Comparison of ENCODE assay signal across 18 cellular contexts in genomic region chr20:34978092-34978744, GRCh38. TPM values are rescaled to one million over a fixed set of nuclear protein-coding genes. Genes with fewer than 3 reads are reported as not detected.
DNase-seq lines count a peak whose midpoint lies in the region; ATAC-seq, FAIRE-seq and TF ChIP-seq lines count a peak whose summit lies in the region.
"Had no signal": no experiment of that assay in that cellular context is flagged by ENCODE, and none has a peak within 500 bp of the region (broad histone marks: within the 10 kb centered on the region; RNA-seq: fewer than 3 reads in every experiment).

No MANE protein-coding gene starts in this region.

- H3K79me2 ChIP-seq in K562 (ENCODE audit: control insufficient read depth, insufficient read depth, low read length): no peaks in the 10 kb centered on the region

- CTCF ChIA-PET in K562 (lab: Yijun Ruan, JAX; ENCODE audit: low intra/inter-chr PET ratio): no interaction called here

- no TSS peak for BruUV-seq in K562 (replicated peaks; lab: Mats Ljungman, UMichigan)

- TF ChIP-seq RAD21 in K562 (CRISPR knock-in tag; conservative IDR thresholded peaks at IDR 0.05 in 1 of 2, IDR thresholded peaks at IDR 0.05 in 1 of 2): no peak

- POLR2A ChIA-PET in K562 (lab: Yijun Ruan, JAX): interaction anchor here (0.8 to 1.2 kb wide), 3 partner anchors 23 to 110 kb away, joined by 3 to 4 read pairs (median 3); no protein-coding TSS in a partner anchor

- no peak overlapping the region for H3K27ac ChIP-seq in BLaER1
- no peak overlapping the region for H3K27ac ChIP-seq in K562 (ENCODE audit: extremely low read depth, low read depth, low read length)
- H3K27ac ChIP-seq in heart right ventricle: peak overlapping the region; percentile 76 to 98 (median 88)
- H3K27ac ChIP-seq: C4-2B, PC-9 had no signal

- no peak overlapping the region for H2AFZ ChIP-seq in K562 (ENCODE audit: low read depth, low read length)
- H2AFZ ChIP-seq: PC-9 had no signal

- no peaks in the 10 kb centered on the region for H3K9me3 ChIP-seq in BLaER1
- H3K9me3 ChIP-seq in K562 (replicated peaks; ENCODE audit: control insufficient read depth, insufficient read depth, low read depth, low read length): no peaks in the 10 kb centered on the region
- no peaks in the 10 kb centered on the region for H3K9me3 ChIP-seq in heart right ventricle
- H3K9me3 ChIP-seq: Caco-2 had no signal

- DNase-seq in K562 (ENCODE audit: extremely low read depth in 1 of 4, low spot score in 3 of 4) (no peak), heart right ventricle (peak in 1 of 2 donors; percentile 44), neural crest cell (ENCODE audit: low read depth, low spot score) (no peak), amygdala (lab: John Stamatoyannopoulos, UW) (no peak), KG1 (lab: John Stamatoyannopoulos, UW) (no peak), retina (no peak)
- DNase-seq in activated CD4-positive, alpha-beta T cell treated with anti-CD3 and anti-CD28 coated beads, Interleukin-2, amount 50 U/mL, for 1 hour: no peak
- DNase-seq: Caco-2, DMS53, NCI-H1417 treated with DMSO at 0.1 percent for 48 hours, NCI-H2029 treated with DMSO at 0.1 percent for 48 hours, NCI-H526 treated with DMSO at 0.1 percent for 48 hours, PC-9, SHP77 had no signal

- WGBS in K562 (ENCODE audit: insufficient coverage, low coverage, missing lambda C conversion rate): 63% methylated on average over 10 of the region's 10 CpGs
- WGBS in heart right ventricle, 2 donors: 32 to 60% methylated on average over 10 of the region's 10 CpGs

- peak overlapping the region; percentile 53 for H3K27ac Mint-ChIP-seq in neural crest cell (ENCODE audit: unreplicated experiment)

- no peak for ATAC-seq in K562
- ATAC-seq in heart right ventricle: peak in 7 of 8 donors; percentile 21 to 61 (median 56)

- no peaks in the 10 kb centered on the region for H3K27me3 ChIP-seq in BLaER1
- H3K27me3 ChIP-seq in K562 (ENCODE audit: control insufficient read depth in 2 of 2, insufficient read depth in 2 of 2, low read length in 2 of 2): no peaks in the 10 kb centered on the region
- H3K27me3 ChIP-seq in heart right ventricle: no peaks in the 10 kb centered on the region

- H3K4me1 Mint-ChIP-seq in neural crest cell: peaks cover 23% of the 10 kb centered on the region

- no peak for TF ChIP-seq EP300 in K562 (IDR thresholded peaks at IDR 0.05; ENCODE audit: low read length)

- H3K36me3 Mint-ChIP-seq in neural crest cell (ENCODE audit: low read depth): no peaks in the 10 kb centered on the region

- intact Hi-C loops in K562 (cut with micrococcal nuclease) (no loop called here), heart right ventricle (cut with DNase I) (no loop called here)

- no peak overlapping the region for H3K4me3 ChIP-seq in BLaER1
- H3K4me3 ChIP-seq in K562: no peak overlapping the region
- peak overlapping the region; percentile 33 to 65 (median 56) for H3K4me3 ChIP-seq in heart right ventricle
- H3K4me3 ChIP-seq: PC-9 had no signal

- no peak overlapping the region for H3K4me3 Mint-ChIP-seq in neural crest cell

- FAIRE-seq in K562 (lab: Jason Lieb, UNC): no peak

- TF ChIP-seq CTCF in K562 (IDR thresholded peaks at IDR 0.05 in 2 of 3, conservative IDR thresholded peaks at IDR 0.05 in 1 of 3; ENCODE audit: insufficient read depth in 2 of 3, low read depth in 1 of 3, low read length in 3 of 3) (no peak), heart right ventricle (IDR thresholded peaks at IDR 0.05) (no peak), neural crest cell (conservative IDR thresholded peaks at IDR 0.05) (no peak)

- peaks cover 3% of the 10 kb centered on the region for H3K9me1 ChIP-seq in K562 (ENCODE audit: control insufficient read depth, insufficient read depth, low read length)

- H3K4me1 ChIP-seq in BLaER1: peaks cover 23% of the 10 kb centered on the region
- H3K4me1 ChIP-seq in K562 (replicated peaks in 1 of 2; ENCODE audit: control insufficient read depth in 2 of 2, insufficient read depth in 2 of 2, low read length in 2 of 2): peaks cover 30% of the 10 kb centered on the region in 2 experiments; a peak in 4 of 5 replicates
- H3K4me1 ChIP-seq in heart right ventricle: peaks cover 3 to 42% (median 12%) of the 10 kb centered on the region in 9 donors

- peaks cover 10% of the 10 kb centered on the region for H3K27me3 Mint-ChIP-seq in neural crest cell (ENCODE audit: low read depth)

- H4K20me1 ChIP-seq in BLaER1 (no peaks in the 10 kb centered on the region), K562 (replicated peaks; ENCODE audit: control insufficient read depth, insufficient read depth, low read length) (no peaks in the 10 kb centered on the region)

- H3K9me3 Mint-ChIP-seq in neural crest cell: no peaks in the 10 kb centered on the region

- no peak for TF ChIP-seq POLR2A in K562 (conservative IDR thresholded peaks at IDR 0.05)

- in situ Hi-C loops in K562 (cut with MboI): no loop called here

- peak overlapping the region; percentile 57 for H3K4me2 ChIP-seq in BLaER1
- H3K4me2 ChIP-seq in K562 (ENCODE audit: insufficient read depth, low read length): no peak overlapping the region
- H3K4me2 ChIP-seq: PC-9 had no signal

- H3K36me3 ChIP-seq in BLaER1: no peaks in the 10 kb centered on the region
- H3K36me3 ChIP-seq in K562 (ENCODE audit: control insufficient read depth, insufficient read depth, low read length): no peaks in the 10 kb centered on the region
- peaks cover 0 to 9% (median 0%) of the 10 kb centered on the region in 9 donors for H3K36me3 ChIP-seq in heart right ventricle

- H3K9ac ChIP-seq in BLaER1 (no peak overlapping the region), K562 (ENCODE audit: insufficient read depth in 1 of 2, low read depth in 2 of 2, low read length in 2 of 2) (peak overlapping the region in 1 of 2 experiments; percentile 76; a peak in 1 of 4 replicates)

TF ChIP-seq in K562, 482 proteins besides CTCF, POLR2A, EP300 and RAD21 (continues in another document):
- no peak for TF ChIP-seq RBM15 (IDR thresholded peaks at IDR 0.05; ENCODE audit: insufficient read depth, low read length)
- TF ChIP-seq PCBP2 (IDR thresholded peaks at IDR 0.05; ENCODE audit: low read depth, low read length, poor library complexity, severe bottlenecking): no peak
- no peak for TF ChIP-seq ATF7 (IDR thresholded peaks at IDR 0.05)
- TF ChIP-seq ZBTB43 (CRISPR knock-in tag; IDR thresholded peaks at IDR 0.05): no peak
- TF ChIP-seq NELFE (IDR thresholded peaks at IDR 0.05; ENCODE audit: insufficient read depth, insufficient read length): no peak

RNA-seq across cellular contexts. Expression of gene MYH7B, which starts 22.6 kb away (rescaled TPM):
- total RNA-seq in K562 (2011; cell fraction: chromatin; rRNA removed; ENCODE audit: low replicate concordance): 2.0 and 2.6 TPM in 2 replicates
- 1.2 TPM in 2 replicates for total RNA-seq in K562 (2011; cell fraction: nucleolus; rRNA removed)
- 1.3 and 1.8 TPM in 2 replicates for total RNA-seq in K562 (2011; cell fraction: nucleoplasm; rRNA removed)
- total RNA-seq in K562 (2014; rRNA removed) (0.14 TPM in 1 of 2 replicates, not detected in the other), K562 (2014; rRNA removed; fragmentation: Illumina TruSeq; extraction: Trizol) (not detected in 2 replicates), K562 (2015; rRNA removed; fragmentation: Illumina TruSeq; extraction: Trizol) (0.11 TPM in 1 of 2 replicates, not detected in the other), K562 (2021) (0.11 and 0.13 TPM in 2 replicates), heart right ventricle (100 to 1,000 TPM; 117 to 318 (median 182) TPM), neural crest cell (0.55 and 0.77 TPM in 2 replicates)
- polyA plus RNA-seq in K562 (2011; rRNA removed) (0.22 and 0.37 TPM in 2 replicates), K562 (2014; fragmentation: Illumina TruSeq; extraction: Trizol) (0.06 and 0.07 TPM in 2 replicates), K562 (2014; fragmentation: Nextera tagmentation; extraction: Ambion mirVana) (not detected), K562 (2014; rRNA removed) (0.09 and 0.34 TPM in 2 replicates), heart right ventricle (100 to 1,000 TPM in 1 of 2 donors, 10 to 100 TPM in 1; 22.1 to 962 TPM)
- 0.22 and 0.32 TPM in 2 replicates for polyA plus RNA-seq in K562 (2011; cell fraction: cytosol; rRNA removed)
- 0.80 and 1.3 TPM in 2 replicates for polyA plus RNA-seq in K562 (2011; cell fraction: nucleus; rRNA removed)
- 0.27 and 0.65 TPM in 2 replicates for polyA plus RNA-seq in K562 (2012)
- not detected in 2 replicates for polyA minus RNA-seq in K562 (2011; rRNA and poly(A)+ RNA removed)
- not detected in 2 replicates for polyA minus RNA-seq in K562 (2011; cell fraction: cytosol; rRNA and poly(A)+ RNA removed)
- 0.56 and 0.67 TPM in 2 replicates for polyA minus RNA-seq in K562 (2011; cell fraction: nucleus; rRNA and poly(A)+ RNA removed)
- total RNA-seq: A172, H4 had no signal

RNA-seq across cellular contexts. Expression of gene GSS, which starts 22.6 kb away (rescaled TPM):
- 117 and 229 TPM in 2 replicates for total RNA-seq in K562 (2011; cell fraction: chromatin; rRNA removed; ENCODE audit: low replicate concordance)
- total RNA-seq in K562 (2011; cell fraction: nucleolus; rRNA removed): 129 and 153 TPM in 2 replicates
- total RNA-seq in K562 (2011; cell fraction: nucleoplasm; rRNA removed): 124 and 131 TPM in 2 replicates
- total RNA-seq in K562 (2014; rRNA removed) (89.4 and 96.2 TPM in 2 replicates), K562 (2014; rRNA removed; fragmentation: Illumina TruSeq; extraction: Trizol) (67.1 and 71.3 TPM in 2 replicates), K562 (2015; rRNA removed; fragmentation: Illumina TruSeq; extraction: Trizol) (70.3 and 75.8 TPM in 2 replicates), K562 (2021) (85.7 and 93.2 TPM in 2 replicates), heart right ventricle (10 to 100 TPM; 20.0 to 33.2 (median 24.7) TPM), neural crest cell (78.8 and 84.5 TPM in 2 replicates)
- polyA plus RNA-seq in K562 (2011; rRNA removed) (165 and 169 TPM in 2 replicates), K562 (2014; fragmentation: Illumina TruSeq; extraction: Trizol) (102 and 107 TPM in 2 replicates), K562 (2014; fragmentation: Nextera tagmentation; extraction: Ambion mirVana) (10 to 100 TPM; 18.4 to 40.4 TPM), K562 (2014; rRNA removed) (114 and 130 TPM in 2 replicates), heart right ventricle (10 to 100 TPM; 30.6 to 60.4 TPM)
- polyA plus RNA-seq in K562 (2011; cell fraction: cytosol; rRNA removed): 144 and 148 TPM in 2 replicates
- polyA plus RNA-seq in K562 (2011; cell fraction: nucleus; rRNA removed): 503 and 533 TPM in 2 replicates
- polyA plus RNA-seq in K562 (2012): 78.3 and 89.2 TPM in 2 replicates
- 71.0 and 82.8 TPM in 2 replicates for polyA minus RNA-seq in K562 (2011; rRNA and poly(A)+ RNA removed)
- polyA minus RNA-seq in K562 (2011; cell fraction: cytosol; rRNA and poly(A)+ RNA removed): 36.4 and 44.4 TPM in 2 replicates
- polyA minus RNA-seq in K562 (2011; cell fraction: nucleus; rRNA and poly(A)+ RNA removed): 69.3 and 97.7 TPM in 2 replicates

Comparison
In these comparisons a context has a peak if more than half of its experiments do, and no peak if none do; other contexts are left out.
1. H3K27ac ChIP-seq: peak in heart right ventricle (10 of 10); none in BLaER1 (single experiment) and K562 (single experiment).
2. H3K4me3 ChIP-seq: peak in heart right ventricle (10 of 10); none in BLaER1 (single experiment) and K562 (single experiment).
3. RNA of gene MYH7B, which starts 22.6 kb away (total RNA-seq): 117 to 318 TPM in heart right ventricle; 0.55 to 0.77 TPM in neural crest cell and 0.11 to 2.6 TPM in K562; every median in the first group is over 10 times any median in the second.